8 cellular contexts compared by ENCODE assay signal in the genomic region with DNA sequence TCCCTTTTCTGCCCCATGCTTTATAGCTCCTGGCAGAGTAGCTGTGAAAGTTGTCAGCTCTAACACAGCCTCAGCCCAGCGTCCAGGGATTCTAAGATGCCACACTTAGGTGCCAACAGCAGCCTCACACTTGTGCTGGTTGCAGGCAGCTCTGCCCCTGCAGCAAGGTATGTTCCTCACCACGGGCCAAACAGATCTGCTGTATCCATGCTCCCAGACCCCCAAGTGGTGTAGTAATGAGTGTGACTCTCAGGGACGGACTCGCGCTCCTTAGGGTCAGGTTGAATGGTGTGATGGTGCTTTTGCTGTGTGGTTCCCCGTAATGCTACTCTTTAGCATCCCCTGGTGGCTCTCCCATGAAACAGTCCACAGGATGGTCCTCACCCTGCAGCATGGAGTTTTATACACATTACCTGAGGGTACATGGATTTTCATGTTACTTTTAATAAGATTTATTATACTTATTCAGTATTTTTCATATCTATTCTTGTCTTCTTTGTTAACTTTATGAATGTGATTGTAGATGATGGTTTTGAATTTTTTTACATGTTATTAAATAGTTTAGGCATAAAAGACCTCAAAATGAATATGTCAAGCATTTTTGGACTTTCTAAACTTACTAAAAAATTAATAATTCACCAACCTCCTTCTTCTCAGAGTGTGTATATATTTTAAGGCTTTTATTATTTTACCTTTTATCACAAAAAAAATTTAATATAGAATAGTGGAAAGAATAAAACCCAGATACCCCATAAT.
DNase-seq lines count a peak whose midpoint lies in the region; ATAC-seq, FAIRE-seq and TF ChIP-seq lines count a peak whose summit lies in the region.

No MANE protein-coding gene starts in this region.

- H3K4me3 Mint-ChIP-seq in naive thymus-derived CD4-positive, alpha-beta T cell, result peak overlapping the region in 7 of 10 donors; percentile 5 to 51 (median 20)

- no peak overlapping the region for H3K27ac ChIP-seq in naive thymus-derived CD4-positive, alpha-beta T cell (ENCODE audit: low read depth, low read length)
- no peak overlapping the region for H3K27ac ChIP-seq in uterus

- peak; percentile 90 for ATAC-seq in HG02884 (IDR thresholded peaks at IDR 0.05; ENCODE audit: unreplicated experiment)
- peak; percentile 83 for ATAC-seq in esophagus mucosa
- ATAC-seq in naive thymus-derived CD4-positive, alpha-beta T cell, result peak; percentile 83

- TF ChIP-seq CTCF in AG09309 (IDR thresholded peaks at IDR 0.05; ENCODE audit: control insufficient read depth, insufficient read depth, low read depth, low read length, missing control alignments), result peak; percentile 97
- TF ChIP-seq CTCF in uterus (IDR thresholded peaks at IDR 0.05), result peak; percentile 67 to 91 (median 84)

- H3K27me3 Mint-ChIP-seq in naive thymus-derived CD4-positive, alpha-beta T cell, result peaks cover 7 to 25% (median 11%) of the 10 kb centered on the region in 5 donors

- FAIRE-seq in GM12891 (lab: Jason Lieb, UNC), result peak; percentile 83

- H3K27ac Mint-ChIP-seq in naive thymus-derived CD4-positive, alpha-beta T cell, result no peak overlapping the region

- H3K4me3 ChIP-seq in AG09309 (ENCODE audit: control insufficient read depth, low read depth, low read length), result no peak overlapping the region
- H3K4me3 ChIP-seq in naive thymus-derived CD4-positive, alpha-beta T cell (ENCODE audit: low read length), result no peak overlapping the region
- H3K4me3 ChIP-seq in uterus, result no peak overlapping the region

- H3K9me3 Mint-ChIP-seq in naive thymus-derived CD4-positive, alpha-beta T cell, result peaks cover 0 to 2% (median 0%) of the 10 kb centered on the region in 11 donors

- no peaks in the 10 kb centered on the region for H3K9me3 ChIP-seq in naive thymus-derived CD4-positive, alpha-beta T cell (ENCODE audit: control insufficient read depth in 2 of 3, low read length in 3 of 3)
- H3K9me3 ChIP-seq in uterus, result no peaks in the 10 kb centered on the region

- no peaks in the 10 kb centered on the region for H3K4me1 ChIP-seq in naive thymus-derived CD4-positive, alpha-beta T cell (ENCODE audit: control insufficient read depth in 2 of 2, insufficient read depth in 2 of 2, low read length in 2 of 2)
- H3K4me1 ChIP-seq in uterus, result no peaks in the 10 kb centered on the region

- TF ChIP-seq POLR2A in GM12891 (IDR thresholded peaks at IDR 0.05; ENCODE audit: low read depth, low read length), result no peak
- TF ChIP-seq POLR2A in uterus (IDR thresholded peaks at IDR 0.05), result no peak

- no peaks in the 10 kb centered on the region for H3K36me3 ChIP-seq in naive thymus-derived CD4-positive, alpha-beta T cell (ENCODE audit: control insufficient read depth in 2 of 3, insufficient read depth in 3 of 3, low read length in 3 of 3)
- H3K36me3 ChIP-seq in uterus, result no peaks in the 10 kb centered on the region

- peaks cover 0 to 4% (median 0%) of the 10 kb centered on the region in 7 donors for H3K4me1 Mint-ChIP-seq in naive thymus-derived CD4-positive, alpha-beta T cell

- CTCF ChIA-PET in naive thymus-derived CD4-positive, alpha-beta T cell (lab: Charles Lee), result interaction anchor here (1.0 kb wide), 1 partner anchor 543 kb away, joined by 3 read pairs; a partner anchor contains a TSS

- POLR2A ChIA-PET in naive thymus-derived CD4-positive, alpha-beta T cell (lab: Charles Lee), result no interaction called here

- H3K36me3 Mint-ChIP-seq in naive thymus-derived CD4-positive, alpha-beta T cell, result no peaks in the 10 kb centered on the region

- no peaks in the 10 kb centered on the region for H3K27me3 ChIP-seq in naive thymus-derived CD4-positive, alpha-beta T cell (ENCODE audit: control insufficient read depth in 2 of 2, insufficient read depth in 2 of 2, low read length in 2 of 2)
- H3K27me3 ChIP-seq in uterus, result no peaks in the 10 kb centered on the region

- intact Hi-C loops in naive thymus-derived CD4-positive, alpha-beta T cell (cut with micrococcal nuclease), result loop anchor here (1.0 to 10.0 kb wide), 4 partner anchors 282 to 1998 kb away; a partner anchor contains a TSS
- intact Hi-C loops in uterus (cut with DNase I; ENCODE audit: low total_unique reads), result no loop called here

- DNase-seq in AG09309 (ENCODE audit: low read depth), result no peak
- peak; percentile 48 for DNase-seq in GM12891 (ENCODE audit: insufficient read length, low spot score)
- peak; percentile 39 for DNase-seq in NCI-H2196 (lab: John Stamatoyannopoulos, UW; ENCODE audit: unreplicated experiment)
- DNase-seq in activated CD4-positive, alpha-beta T cell treated with anti-CD3 and anti-CD28 coated beads, Interleukin-2, amount 50 U/mL, for 1 hour, result peak; percentile 10
- DNase-seq in naive thymus-derived CD4-positive, alpha-beta T cell, result peak in 5 of 9 donors; percentile 7 to 25 (median 16)
- DNase-seq in uterus, result peak; percentile 22 to 38

TF ChIP-seq in GM12891, 5 proteins besides CTCF, POLR2A, EP300 and RAD21:
- TF ChIP-seq POLR2AphosphoS5 (IDR thresholded peaks at IDR 0.05; ENCODE audit: low read depth, low read length), result no peak
